Comparison of ENCODE assay signal across 19 cellular contexts in genomic region chr4:110183058-110183457, GRCh38.
"Had no signal": no experiment of that assay in that cellular context is flagged by ENCODE, and none has a peak within 500 bp of the region (broad histone marks: within the 10 kb centered on the region; RNA-seq: fewer than 3 reads in every experiment).

No MANE protein-coding gene starts in this region.

- H3K9me3 ChIP-seq: gastrocnemius medialis, left ventricle myocardium inferior, lower lobe of right lung, right lobe of liver, suprapubic skin, vagina had no signal

- H3K4me1 ChIP-seq: gastrocnemius medialis, left ventricle myocardium inferior, lower lobe of right lung, parathyroid adenoma, suprapubic skin, vagina had no signal

- H3K4me3 ChIP-seq: gastrocnemius medialis, left ventricle myocardium inferior, lower lobe of right lung, right lobe of liver, suprapubic skin, vagina had no signal

- H3K9ac ChIP-seq: parathyroid adenoma had no signal

- H3K27ac ChIP-seq: gastrocnemius medialis, left ventricle myocardium inferior, lower lobe of right lung, parathyroid adenoma, right lobe of liver, suprapubic skin, vagina had no signal

- ATAC-seq: effector memory CD8-positive, alpha-beta T cell; esophagus mucosa; gastrocnemius medialis; left colon; lower lobe of right lung; natural killer cell had no signal

- H3K36me3 ChIP-seq: gastrocnemius medialis, left ventricle myocardium inferior, lower lobe of right lung, suprapubic skin, vagina had no signal

- H3K27me3 ChIP-seq: gastrocnemius medialis, right lobe of liver, suprapubic skin, vagina had no signal

- DNase-seq: cortex of kidney; effector memory CD8-positive, alpha-beta T cell; foreskin fibroblast; gastrocnemius medialis; head of caudate nucleus; left colon; left ventricle myocardium inferior; lower lobe of right lung; natural killer cell; right lobe of liver; small intestine; stimulated activated CD4-positive, alpha-beta T cell treated with anti-CD3 and anti-CD28 coated beads, Interleukin-15, amount 100 ng/mL, for 24 hours; stimulated activated CD4-positive, alpha-beta T cell treated with anti-CD3 and anti-CD28 coated beads, Interleukin-2, amount 100 ng/mL, for 48 hours; stimulated activated naive B cell treated with anti-CD40 and anti-IgM and Interleukin-4, amounts not matched to agents 10 μg/mL and 1 μg/mL and 100 μg/mL, for 72 hours; trophoblast cell had no signal
